Comparison of ENCODE assay signal across 8 cellular contexts in the genomic region with DNA sequence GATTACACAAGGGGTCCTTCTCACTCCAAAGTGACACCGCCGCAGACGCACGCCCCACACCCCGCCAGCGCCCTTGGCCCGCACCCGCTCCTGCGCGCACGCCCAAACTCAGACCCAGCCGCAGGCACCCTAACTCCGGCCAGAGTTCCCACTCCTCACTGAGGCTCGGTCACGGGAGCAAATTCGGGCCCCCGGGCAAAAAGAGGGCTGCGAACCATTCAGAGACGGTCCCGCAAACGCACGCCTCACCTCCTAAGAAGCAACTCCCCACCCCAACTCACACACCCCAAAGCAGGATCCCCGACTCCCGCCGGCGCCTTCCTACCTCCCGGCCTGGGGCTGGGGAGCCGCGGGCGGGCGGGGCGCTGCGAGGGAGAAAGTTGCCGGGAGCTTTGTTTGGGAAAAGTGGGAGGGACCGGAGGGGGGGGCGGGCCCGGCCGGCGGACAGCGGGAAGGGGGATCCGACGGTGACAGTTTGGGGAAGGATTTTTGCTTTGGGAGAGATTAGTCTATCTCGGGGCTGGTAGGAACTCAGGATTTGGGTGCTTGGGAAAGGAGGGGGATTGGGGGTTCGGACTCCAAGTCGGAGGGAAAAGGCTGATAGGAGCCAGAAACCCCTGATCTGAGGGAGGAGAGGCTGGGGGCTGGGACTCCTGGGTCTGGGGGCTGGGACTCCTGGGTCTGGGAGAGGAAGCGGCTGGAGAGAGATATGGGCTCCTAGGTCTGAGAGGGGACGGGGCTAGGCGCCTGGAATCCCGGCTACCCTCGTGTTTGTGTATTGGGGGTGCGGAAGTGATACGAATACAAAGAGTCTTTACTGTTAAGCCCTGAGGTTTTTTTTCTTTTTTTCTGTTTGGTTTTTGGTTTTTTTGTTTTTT. TPM values are rescaled to one million over a fixed set of nuclear protein-coding genes. Genes with fewer than 3 reads are reported as not detected.
A peak's percentile ranks its signal among the peaks of the same experiment; 100 is the strongest.
DNase-seq lines count a peak whose midpoint lies in the region; ATAC-seq and TF ChIP-seq lines count a peak whose summit lies in the region.

A gene (minus strand): TSS at position 369 of the 878 bp plus-strand sequence. CDS start 2,341 bp downstream, outside the sequence.

- peaks cover 5% of the 10 kb centered on the region for H3K27me3 Mint-ChIP-seq in WTC11 (ENCODE audit: low read depth)
- peaks cover 0 to 28% (median 3%) of the 10 kb centered on the region in 5 donors for H3K27me3 Mint-ChIP-seq in naive thymus-derived CD8-positive, alpha-beta T cell

- H3K9me3 Mint-ChIP-seq in WTC11: no peaks in the 10 kb centered on the region
- H3K9me3 Mint-ChIP-seq in naive thymus-derived CD8-positive, alpha-beta T cell: no peaks in the 10 kb centered on the region

- peak; percentile 40 for DNase-seq in NCI-H82 (lab: John Stamatoyannopoulos, UW)
- DNase-seq in NCI-H82 treated with DMSO at 0.1 percent for 48 hours (lab: John Stamatoyannopoulos, UW; ENCODE audit: unreplicated experiment): no peak
- peak; percentile 84 for DNase-seq in WTC11 (ENCODE audit: low spot score)
- peak; percentile 34 for DNase-seq in fibroblast of peridontal ligament (ENCODE audit: extremely low read depth)
- peak in 2 of 10 donors; percentile 27 to 33 for DNase-seq in naive thymus-derived CD8-positive, alpha-beta T cell
- DNase-seq in NCI-H128 (lab: John Stamatoyannopoulos, UW; ENCODE audit: unreplicated experiment): no peak
- DNase-seq in cortex of kidney (lab: John Stamatoyannopoulos, UW): no peak
- no peak for DNase-seq in activated CD4-positive, alpha-beta T cell treated with anti-CD3 and anti-CD28 coated beads for 1 hour

- peak within 1 kb of the TSS; percentile 82 for H3K27ac Mint-ChIP-seq in WTC11
- peak within 1 kb of the TSS in 3 of 10 donors; percentile 4 to 60 (median 44) for H3K27ac Mint-ChIP-seq in naive thymus-derived CD8-positive, alpha-beta T cell

- no peak for TF ChIP-seq CTCF in WTC11 (IDR thresholded peaks at IDR 0.05)

- H3K36me3 Mint-ChIP-seq in WTC11: peaks cover 19% of the 10 kb centered on the region
- no peaks in the 10 kb centered on the region for H3K36me3 Mint-ChIP-seq in naive thymus-derived CD8-positive, alpha-beta T cell

- POLR2A ChIA-PET in WTC11 (lab: Charles Lee): interaction anchor here (0.5 to 1.9 kb wide), 9 partner anchors 17 to 89 kb away, joined by 3 to 12 read pairs (median 3); a partner anchor contains a TSS
- POLR2A ChIA-PET in naive thymus-derived CD8-positive, alpha-beta T cell (lab: Charles Lee): interaction anchor here (0.6 to 0.7 kb wide), 2 partner anchors 104 to 278 kb away, joined by 3 to 4 read pairs; no protein-coding TSS in a partner anchor

- H3K4me3 Mint-ChIP-seq in WTC11: no peak within 1 kb of the TSS
- H3K4me3 Mint-ChIP-seq in naive thymus-derived CD8-positive, alpha-beta T cell: peak within 1 kb of the TSS in 9 of 10 donors; percentile 4 to 77 (median 61)

- CTCF ChIA-PET in WTC11 (lab: Charles Lee): interaction anchor here (0.6 to 2.9 kb wide), 41 partner anchors 10 to 404 kb away, joined by 3 to 17 read pairs (median 4); a partner anchor contains a TSS

- H3K4me1 Mint-ChIP-seq in WTC11: peaks cover 10% of the 10 kb centered on the region
- H3K4me1 Mint-ChIP-seq in naive thymus-derived CD8-positive, alpha-beta T cell: peaks cover 0 to 22% (median 17%) of the 10 kb centered on the region in 4 donors

- ATAC-seq in WTC11: no peak
- peak; percentile 47 to 52 for ATAC-seq in naive thymus-derived CD8-positive, alpha-beta T cell

TF ChIP-seq in WTC11, 78 proteins besides CTCF, POLR2A, EP300 and RAD21:
- TF ChIP-seq SP1 (CRISPR knock-in tag; conservative IDR thresholded peaks at IDR 0.05) (peak; percentile 55), NFATC4 (CRISPR knock-in tag; IDR thresholded peaks at IDR 0.05) (no peak), KAT7 (CRISPR knock-in tag; IDR thresholded peaks at IDR 0.05; ENCODE audit: borderline replicate concordance) (0 out of 2 replicates have a peak, but pooled peaks have one; percentile 16), TEAD1 (CRISPR knock-in tag; IDR thresholded peaks at IDR 0.05) (peak; percentile 64; the same call in 1 of the 2 replicates), IRF2 (CRISPR knock-in tag; IDR thresholded peaks at IDR 0.05; ENCODE audit: borderline replicate concordance, low read depth) (no peak)
- TF ChIP-seq, protein P1, sequence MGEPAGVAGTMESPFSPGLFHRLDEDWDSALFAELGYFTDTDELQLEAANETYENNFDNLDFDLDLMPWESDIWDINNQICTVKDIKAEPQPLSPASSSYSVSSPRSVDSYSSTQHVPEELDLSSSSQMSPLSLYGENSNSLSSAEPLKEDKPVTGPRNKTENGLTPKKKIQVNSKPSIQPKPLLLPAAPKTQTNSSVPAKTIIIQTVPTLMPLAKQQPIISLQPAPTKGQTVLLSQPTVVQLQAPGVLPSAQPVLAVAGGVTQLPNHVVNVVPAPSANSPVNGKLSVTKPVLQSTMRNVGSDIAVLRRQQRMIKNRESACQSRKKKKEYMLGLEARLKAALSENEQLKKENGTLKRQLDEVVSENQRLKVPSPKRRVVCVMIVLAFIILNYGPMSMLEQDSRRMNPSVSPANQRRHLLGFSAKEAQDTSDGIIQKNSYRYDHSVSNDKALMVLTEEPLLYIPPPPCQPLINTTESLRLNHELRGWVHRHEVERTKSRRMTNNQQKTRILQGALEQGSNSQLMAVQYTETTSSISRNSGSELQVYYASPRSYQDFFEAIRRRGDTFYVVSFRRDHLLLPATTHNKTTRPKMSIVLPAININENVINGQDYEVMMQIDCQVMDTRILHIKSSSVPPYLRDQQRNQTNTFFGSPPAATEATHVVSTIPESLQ (CRISPR knock-in tag; IDR thresholded peaks at IDR 0.05): no peak
- TF ChIP-seq, protein P2, sequence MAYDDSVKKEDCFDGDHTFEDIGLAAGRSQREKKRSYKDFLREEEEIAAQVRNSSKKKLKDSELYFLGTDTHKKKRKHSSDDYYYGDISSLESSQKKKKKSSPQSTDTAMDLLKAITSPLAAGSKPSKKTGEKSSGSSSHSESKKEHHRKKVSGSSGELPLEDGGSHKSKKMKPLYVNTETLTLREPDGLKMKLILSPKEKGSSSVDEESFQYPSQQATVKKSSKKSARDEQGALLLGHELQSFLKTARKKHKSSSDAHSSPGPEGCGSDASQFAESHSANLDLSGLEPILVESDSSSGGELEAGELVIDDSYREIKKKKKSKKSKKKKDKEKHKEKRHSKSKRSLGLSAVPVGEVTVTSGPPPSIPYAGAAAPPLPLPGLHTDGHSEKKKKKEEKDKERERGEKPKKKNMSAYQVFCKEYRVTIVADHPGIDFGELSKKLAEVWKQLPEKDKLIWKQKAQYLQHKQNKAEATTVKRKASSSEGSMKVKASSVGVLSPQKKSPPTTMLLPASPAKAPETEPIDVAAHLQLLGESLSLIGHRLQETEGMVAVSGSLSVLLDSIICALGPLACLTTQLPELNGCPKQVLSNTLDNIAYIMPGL (CRISPR knock-in tag; IDR thresholded peaks at IDR 0.05): 0 out of 2 replicates have a peak, but pooled peaks have one; percentile 19

RNA-seq across cellular contexts. Expression of the gene that starts here (rescaled TPM):
- total RNA-seq in WTC11 (2021): 104 to 106 TPM (median 104 TPM) in 3 replicates
- total RNA-seq in naive thymus-derived CD8-positive, alpha-beta T cell: under 1 TPM; 0.21 to 0.49 TPM
- polyA plus RNA-seq in naive thymus-derived CD8-positive, alpha-beta T cell: under 1 TPM in 1 of 3 donors, not detected in 2; 0.07 TPM

Comparison
In these comparisons a context has a peak if more than half of its experiments do, and no peak if none do; other contexts are left out.
1. RNA of the gene that starts here (total RNA-seq): 104 to 106 TPM in WTC11; 0.21 to 0.49 TPM in naive thymus-derived CD8-positive, alpha-beta T cell; every median in the first group is over 10 times any median in the second.
2. DNase-seq: peak in NCI-H82 (single experiment), WTC11 (single experiment) and fibroblast of peridontal ligament (single experiment); none in NCI-H82 treated with DMSO at 0.1 percent for 48 hours (single experiment), NCI-H128 (single experiment), cortex of kidney (single experiment) and activated CD4-positive, alpha-beta T cell treated with anti-CD3 and anti-CD28 coated beads for 1 hour (single experiment).
3. Peak in ATAC-seq in naive thymus-derived CD8-positive, alpha-beta T cell; RNA of the gene not detected or under 1 TPM.